In the genomic region with DNA sequence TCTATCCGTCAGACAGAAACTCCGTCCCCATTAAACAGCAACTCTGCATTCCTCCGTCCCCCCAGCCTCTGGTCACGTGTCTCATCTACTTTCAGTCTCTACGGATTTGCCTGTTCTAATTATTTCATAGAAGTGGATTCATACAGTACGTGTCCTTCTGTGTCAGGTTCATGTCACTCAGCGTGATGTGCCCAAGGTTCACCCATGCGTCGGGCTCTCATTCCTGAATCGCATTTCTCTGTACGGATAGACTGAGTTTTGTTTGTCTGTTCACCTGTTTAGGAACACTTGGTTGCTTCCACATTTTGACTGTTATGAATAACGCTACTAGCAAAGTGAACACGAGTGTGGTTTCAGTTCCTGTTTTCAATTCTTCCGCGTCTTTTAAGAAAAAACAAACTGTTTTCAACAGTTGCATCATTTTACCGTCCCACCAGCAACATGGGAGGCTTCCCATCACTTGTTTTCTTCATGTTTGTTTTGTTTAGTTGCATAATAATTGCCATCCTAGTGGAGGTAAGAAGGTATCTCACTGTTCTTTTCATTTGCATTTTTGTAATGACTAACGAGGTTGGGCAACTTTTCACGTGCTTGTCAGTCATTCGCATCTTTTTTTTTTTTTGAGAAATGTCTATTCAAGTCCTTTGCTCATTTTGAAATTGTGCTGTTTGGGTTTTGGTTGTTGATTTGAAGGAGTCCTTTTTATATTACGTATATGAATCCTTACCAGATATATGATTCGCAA, we compare ENCODE assay signal across 10 cellular contexts. TPM values are rescaled to one million over a fixed set of nuclear protein-coding genes. Genes with fewer than 3 reads are reported as not detected.
DNase-seq lines count a peak whose midpoint lies in the region; ATAC-seq and TF ChIP-seq lines count a peak whose summit lies in the region.
"Had no signal": no experiment of that assay in that cellular context is flagged by ENCODE, and none has a peak within 500 bp of the region (broad histone marks: within the 10 kb centered on the region; RNA-seq: fewer than 3 reads in every experiment).

No MANE protein-coding gene starts in this region.

- H4K8ac ChIP-seq in IMR-90 (ENCODE audit: low read depth in 2 of 2, low read length in 2 of 2): no peak overlapping the region

- peak overlapping the region; percentile 76 for H3K4me2 ChIP-seq in IMR-90 (ENCODE audit: low read depth, low read length)

- no peak overlapping the region for H2BK120ac ChIP-seq in IMR-90 (ENCODE audit: low read depth, low read length)

- TF ChIP-seq CTCF in IMR-90 (conservative IDR thresholded peaks at IDR 0.05; ENCODE audit: low read depth, low read length) (no peak), Caco-2 (IDR thresholded peaks at IDR 0.05; ENCODE audit: insufficient read depth in 1 of 2, low read depth in 1 of 2, low read length in 1 of 2, severe bottlenecking in 1 of 2, unreplicated experiment in 1 of 2) (no peak)

- no peaks in the 10 kb centered on the region for H4K20me1 ChIP-seq in IMR-90 (ENCODE audit: insufficient read depth, low read length)

- no peak overlapping the region for H2BK5ac ChIP-seq in IMR-90 (ENCODE audit: low read depth, low read length, poor library complexity, severe bottlenecking)

- no peak overlapping the region for H4K91ac ChIP-seq in IMR-90 (ENCODE audit: insufficient read depth, low read depth, low read length)

- 48% methylated on average over 4 of the region's 21 CpGs; no CpG with 5 or more reads in 1 of the 2 experiments for WGBS in IMR-90 (ENCODE audit: extremely low coverage in 2 of 2, insufficient read length in 1 of 2), 2 experiments
- 54% methylated on average over 21 of the region's 21 CpGs for WGBS in right cardiac atrium

- CTCF ChIA-PET in IMR-90 (lab: Yijun Ruan, JAX): no interaction called here
- CTCF ChIA-PET in Caco-2 (lab: Charles Lee): no interaction called here

- peak; percentile 60 for ATAC-seq in GM21526 (IDR thresholded peaks at IDR 0.05; ENCODE audit: low FRiP score, unreplicated experiment)
- peak; percentile 35; the same call in 1 of the 2 replicates for ATAC-seq in IMR-90 (ENCODE audit: low read depth)
- peak; percentile 4 to 26 for ATAC-seq in right cardiac atrium
- no peak for ATAC-seq in esophagus mucosa

- H3K4me1 Mint-ChIP-seq in stimulated activated naive CD8-positive, alpha-beta T cell treated with anti-CD3 and anti-CD28 coated beads, Interleukin-15, Interleukin-2, amounts not matched to agents 100 ng/mL and 50 ng/mL, for 24 hours (ENCODE audit: low read depth): peaks cover 46% of the 10 kb centered on the region
- H3K4me1 Mint-ChIP-seq in Caco-2 (ENCODE audit: low read depth, unreplicated experiment): no peaks in the 10 kb centered on the region

- no peak for DNase-seq in IMR-90
- peak; percentile 80 for DNase-seq in activated CD8-positive, alpha-beta memory T cell treated with anti-CD3 and anti-CD28 coated beads for 24 hours
- peak in 1 of 3 donors; percentile 32 for DNase-seq in right cardiac atrium
- no peak for DNase-seq in Caco-2

- no peaks in the 10 kb centered on the region for H3K4me1 ChIP-seq in IMR-90 (ENCODE audit: control insufficient read depth, insufficient read depth, low read length)
- H3K4me1 ChIP-seq in right cardiac atrium (ENCODE audit: control insufficient read depth, insufficient read depth, low read length): no peaks in the 10 kb centered on the region
- H3K4me1 ChIP-seq in Caco-2: peaks cover 5% of the 10 kb centered on the region; the same call in 1 of the 2 replicates

- H2BK20ac ChIP-seq in IMR-90 (ENCODE audit: low read depth, low read length): no peak overlapping the region

- in situ Hi-C loops in IMR-90 (cut with MboI; ENCODE audit: low sequenced_read_pairs): no loop called here

- H3K56ac ChIP-seq in IMR-90 (ENCODE audit: extremely low read depth, insufficient read depth, low read length): no peak overlapping the region

- no peak overlapping the region for H3K18ac ChIP-seq in IMR-90 (ENCODE audit: low read depth, low read length)

- POLR2A ChIA-PET in IMR-90 (lab: Charles Lee; ENCODE audit: unreplicated experiment): no interaction called here
- POLR2A ChIA-PET in Caco-2 (lab: Charles Lee): no interaction called here

- BruUV-seq in IMR-90 (replicated peaks; lab: Mats Ljungman, UMichigan) (no TSS peak), Caco-2 (replicated peaks; lab: Mats Ljungman, UMichigan) (no TSS peak)

- no peak for TF ChIP-seq POLR2A in IMR-90 (IDR thresholded peaks at IDR 0.05; ENCODE audit: low read depth, low read length)

- H3K4me3 Mint-ChIP-seq in stimulated activated naive CD8-positive, alpha-beta T cell treated with anti-CD3 and anti-CD28 coated beads, Interleukin-15, Interleukin-2, amounts not matched to agents 100 ng/mL and 50 ng/mL, for 24 hours: peak overlapping the region; percentile 92
- H3K4me3 Mint-ChIP-seq in Caco-2 (ENCODE audit: unreplicated experiment): no peak overlapping the region

- H2BK15ac ChIP-seq in IMR-90 (ENCODE audit: low read depth, low read length): no peak overlapping the region

- H3K9me3 ChIP-seq in IMR-90 (ENCODE audit: control insufficient read depth, insufficient read depth, low read length): 0 out of 2 replicates have a peak, but pooled peaks cover 2% of the 10 kb centered on the region
- no peaks in the 10 kb centered on the region for H3K9me3 ChIP-seq in right cardiac atrium (ENCODE audit: control insufficient read depth, low read length)
- peaks cover 6% of the 10 kb centered on the region for H3K9me3 ChIP-seq in Caco-2

- no peaks in the 10 kb centered on the region for H3K79me1 ChIP-seq in IMR-90 (ENCODE audit: low read depth in 1 of 2, low read length in 2 of 2)

- H3K9ac ChIP-seq in IMR-90 (ENCODE audit: low read depth, low read length): no peak overlapping the region

- dilution Hi-C loops in IMR-90 (cut with HindIII; ENCODE audit: low sequenced_read_pairs, unreplicated experiment): no loop called here

- H3K27me3 ChIP-seq in IMR-90 (ENCODE audit: control insufficient read depth, insufficient read depth, low read length) (peaks cover 36% of the 10 kb centered on the region), right cardiac atrium (ENCODE audit: control insufficient read depth, insufficient read depth) (no peaks in the 10 kb centered on the region), Caco-2 (replicated peaks; ENCODE audit: control insufficient read depth, insufficient read depth, low read length) (no peaks in the 10 kb centered on the region)

- H3K36me3 ChIP-seq in IMR-90 (ENCODE audit: control insufficient read depth, insufficient read depth, low read length) (no peaks in the 10 kb centered on the region), Caco-2 (ENCODE audit: control insufficient read depth, insufficient read depth, low read length) (no peaks in the 10 kb centered on the region)

- H3K4me3 ChIP-seq in GM08714 (ENCODE audit: low read length) (peak overlapping the region; percentile 68; the same call in 1 of the 2 replicates), IMR-90 (ENCODE audit: insufficient read depth, low read depth, low read length) (peak overlapping the region; percentile 15; the same call in 1 of the 2 replicates), right cardiac atrium (ENCODE audit: low read length) (no peak overlapping the region), Caco-2 (ENCODE audit: low read depth, low read length) (no peak overlapping the region)

- H3K27ac ChIP-seq in IMR-90 (ENCODE audit: insufficient read depth, low read length) (no peak overlapping the region), right cardiac atrium (ENCODE audit: low read length) (no peak overlapping the region)

- H2AFZ ChIP-seq in IMR-90 (replicated peaks; ENCODE audit: low read length, poor library complexity): no peak overlapping the region

- no peak overlapping the region for H3K4ac ChIP-seq in IMR-90 (ENCODE audit: low read depth, low read length)

- no peak overlapping the region for H2AK9ac ChIP-seq in IMR-90 (replicated peaks; ENCODE audit: low read depth, low read length, poor library complexity)

- no peaks in the 10 kb centered on the region for H3K9me1 ChIP-seq in IMR-90 (ENCODE audit: insufficient read depth, low read length)

- no peaks in the 10 kb centered on the region for H3K36me3 Mint-ChIP-seq in stimulated activated naive CD8-positive, alpha-beta T cell treated with anti-CD3 and anti-CD28 coated beads, Interleukin-15, Interleukin-2, amounts not matched to agents 100 ng/mL and 50 ng/mL, for 24 hours (ENCODE audit: low read depth)
- H3K36me3 Mint-ChIP-seq in Caco-2 (ENCODE audit: insufficient read depth, unreplicated experiment): peaks cover 6% of the 10 kb centered on the region

- H3K27me3 Mint-ChIP-seq in stimulated activated naive CD8-positive, alpha-beta T cell treated with anti-CD3 and anti-CD28 coated beads, Interleukin-15, Interleukin-2, amounts not matched to agents 100 ng/mL and 50 ng/mL, for 24 hours: no peaks in the 10 kb centered on the region
- peaks cover 3% of the 10 kb centered on the region for H3K27me3 Mint-ChIP-seq in Caco-2 (ENCODE audit: insufficient read depth, unreplicated experiment)

- peak overlapping the region; percentile 95 for H3K27ac Mint-ChIP-seq in stimulated activated naive CD8-positive, alpha-beta T cell treated with anti-CD3 and anti-CD28 coated beads, Interleukin-15, Interleukin-2, amounts not matched to agents 100 ng/mL and 50 ng/mL, for 24 hours
- no peak overlapping the region for H3K27ac Mint-ChIP-seq in Caco-2 (ENCODE audit: unreplicated experiment)

- H4K5ac ChIP-seq in IMR-90 (ENCODE audit: low read depth, low read length): no peak overlapping the region

- intact Hi-C loops in IMR-90 (cut with micrococcal nuclease) (no loop called here), right cardiac atrium (cut with DNase I) (no loop called here), Caco-2 (cut with micrococcal nuclease; ENCODE audit: unreplicated experiment) (no loop called here)

- H3K9me3 Mint-ChIP-seq in stimulated activated naive CD8-positive, alpha-beta T cell treated with anti-CD3 and anti-CD28 coated beads, Interleukin-15, Interleukin-2, amounts not matched to agents 100 ng/mL and 50 ng/mL, for 24 hours: no peaks in the 10 kb centered on the region
- H3K9me3 Mint-ChIP-seq in Caco-2 (ENCODE audit: unreplicated experiment): no peaks in the 10 kb centered on the region

- no peak overlapping the region for H2AK5ac ChIP-seq in IMR-90 (ENCODE audit: low read depth, low read length)

- no peak overlapping the region for H3K14ac ChIP-seq in IMR-90 (replicated peaks; ENCODE audit: low read depth, low read length)

- no peak for TF ChIP-seq RAD21 in IMR-90 (IDR thresholded peaks at IDR 0.05; ENCODE audit: low read length)

- H3K23ac ChIP-seq in IMR-90 (ENCODE audit: low read depth, low read length): no peak overlapping the region

RNA-seq across cellular contexts. Expression of a gene that starts 8.9 kb away (rescaled TPM):
- total RNA-seq in IMR-90 (2012; rRNA removed) (not detected in 2 replicates), right cardiac atrium (under 1 TPM in 2 of 4 donors, not detected in 2; 0.11 to 0.24 TPM), esophagus mucosa (0.12 TPM), Caco-2 (2022) (not detected in 2 replicates)
- polyA plus RNA-seq in IMR-90 (2012; rRNA removed) (not detected in 2 replicates), right cardiac atrium (0.02 TPM)
- polyA plus RNA-seq in IMR-90 (2012; cell fraction: cytosol; rRNA removed): not detected in 2 replicates
- polyA plus RNA-seq in IMR-90 (2012; cell fraction: nucleus; rRNA removed; ENCODE audit: low replicate concordance): 0.02 TPM in 1 of 2 replicates, not detected in the other
- total RNA-seq: myocyte, NCI-H460 had no signal

RNA-seq across cellular contexts. Expression of a gene that starts 19.6 kb away (rescaled TPM):
- 1.4 and 1.8 TPM in 2 replicates for total RNA-seq in IMR-90 (2012; rRNA removed)
- 16.2 and 17.0 TPM in 2 replicates for polyA plus RNA-seq in IMR-90 (2012; rRNA removed)
- 2.1 and 3.3 TPM in 2 replicates for polyA plus RNA-seq in IMR-90 (2012; cell fraction: cytosol; rRNA removed)
- polyA plus RNA-seq in IMR-90 (2012; cell fraction: nucleus; rRNA removed; ENCODE audit: low replicate concordance): 170 and 305 TPM in 2 replicates
- 10 to 100 TPM in 3 of 4 donors, 1 to 10 TPM in 1; 9.9 to 15.8 (median 11.9) TPM for total RNA-seq in right cardiac atrium
- 18.7 TPM for polyA plus RNA-seq in right cardiac atrium
- 2.4 TPM for total RNA-seq in esophagus mucosa
- total RNA-seq in Caco-2 (2022): 59.6 and 66.5 TPM in 2 replicates

RNA-seq across cellular contexts. Expression of a gene that starts 30.0 kb away (rescaled TPM):
- total RNA-seq in IMR-90 (2012; rRNA removed) (not detected in 2 replicates), right cardiac atrium (not detected), esophagus mucosa (not detected), Caco-2 (2022) (not detected in 2 replicates)
- polyA plus RNA-seq in IMR-90 (2012; rRNA removed) (not detected in 2 replicates), right cardiac atrium (not detected)
- not detected in 2 replicates for polyA plus RNA-seq in IMR-90 (2012; cell fraction: cytosol; rRNA removed)
- not detected in 2 replicates for polyA plus RNA-seq in IMR-90 (2012; cell fraction: nucleus; rRNA removed; ENCODE audit: low replicate concordance)
- total RNA-seq: myocyte, NCI-H460 had no signal

RNA-seq across cellular contexts. Expression of a gene that starts 32.5 kb away (rescaled TPM):
- total RNA-seq in IMR-90 (2012; rRNA removed) (217 and 232 TPM in 2 replicates), right cardiac atrium (10 to 100 TPM; 76.8 to 92.9 (median 85.9) TPM), esophagus mucosa (81.8 TPM), Caco-2 (2022) (162 and 172 TPM in 2 replicates)
- polyA plus RNA-seq in IMR-90 (2012; rRNA removed) (177 and 185 TPM in 2 replicates), right cardiac atrium (106 TPM)
- polyA plus RNA-seq in IMR-90 (2012; cell fraction: cytosol; rRNA removed): 137 and 178 TPM in 2 replicates
- polyA plus RNA-seq in IMR-90 (2012; cell fraction: nucleus; rRNA removed; ENCODE audit: low replicate concordance): 136 and 175 TPM in 2 replicates

RNA-seq across cellular contexts. Expression of a gene that starts 33.2 kb away (rescaled TPM):
- total RNA-seq in IMR-90 (2012; rRNA removed): 4.4 and 5.4 TPM in 2 replicates
- 14.9 and 18.6 TPM in 2 replicates for polyA plus RNA-seq in IMR-90 (2012; rRNA removed)
- 14.3 and 15.8 TPM in 2 replicates for polyA plus RNA-seq in IMR-90 (2012; cell fraction: cytosol; rRNA removed)
- polyA plus RNA-seq in IMR-90 (2012; cell fraction: nucleus; rRNA removed; ENCODE audit: low replicate concordance): 73.8 and 141 TPM in 2 replicates
- total RNA-seq in right cardiac atrium: 10 to 100 TPM; 18.5 to 32.5 (median 27.1) TPM
- polyA plus RNA-seq in right cardiac atrium: 23.9 TPM
- total RNA-seq in esophagus mucosa: 6.2 TPM
- total RNA-seq in Caco-2 (2022): 24.6 and 26.0 TPM in 2 replicates

Comparison
In these comparisons a context has a peak if more than half of its experiments do, and no peak if none do; other contexts are left out.
1. H3K4me3 ChIP-seq: peak in GM08714 (single experiment) and IMR-90 (single experiment); none in right cardiac atrium (single experiment) and Caco-2 (single experiment).